ENCODE assay signal across 8 cellular contexts in the genomic region with DNA sequence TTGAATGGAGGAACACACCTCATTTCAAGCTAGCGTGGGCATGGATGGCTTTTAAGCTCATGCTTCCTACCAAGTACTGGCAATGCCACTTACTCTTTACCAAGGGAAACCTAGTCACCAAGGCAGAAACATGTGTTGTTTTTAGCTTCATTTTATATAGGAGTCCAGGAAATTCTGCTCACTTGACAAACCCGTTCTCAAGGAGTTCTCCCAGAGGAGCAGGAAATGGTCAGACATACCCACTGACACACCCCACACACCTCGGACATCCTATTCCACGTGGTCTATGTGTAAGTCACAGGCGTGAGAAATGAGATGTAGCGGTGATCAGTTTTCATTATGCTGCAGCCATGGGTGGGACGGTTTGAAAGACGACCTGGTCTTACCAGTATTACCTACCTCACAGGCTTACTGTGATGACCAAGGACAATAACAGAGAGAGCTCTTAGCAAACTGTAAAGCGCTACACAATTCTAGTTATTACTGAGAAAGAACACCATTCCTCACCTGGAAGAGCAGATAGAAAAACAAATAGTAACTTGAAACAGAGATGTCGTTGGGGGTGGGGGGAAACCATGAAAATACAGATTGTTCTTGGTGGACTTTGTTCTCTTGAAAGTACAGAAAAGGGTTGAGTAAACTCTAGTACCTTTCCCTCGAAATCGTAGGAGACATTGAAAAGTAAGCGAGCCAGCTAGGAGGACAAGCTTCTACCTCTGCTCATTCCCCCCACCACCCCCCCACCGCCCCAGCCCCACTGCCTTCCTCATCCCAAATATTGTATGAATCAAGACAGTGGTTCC. TPM values are rescaled to one million over a fixed set of nuclear protein-coding genes. Genes with fewer than 3 reads are reported as not detected.
DNase-seq lines count a peak whose midpoint lies in the region; ATAC-seq and TF ChIP-seq lines count a peak whose summit lies in the region.

No MANE protein-coding gene starts in this region.

- DNase-seq in activated T-cell treated with anti-CD3 and anti-CD28 coated beads, Interleukin-2, amount 50 U/mL, for 4 hours: no peak
- DNase-seq in activated T-cell treated with anti-CD3 and anti-CD28 coated beads for 4 hours (no peak), left colon (peak; percentile 41 to 73), tibial nerve (ENCODE audit: low spot score in 2 of 2) (no peak)
- no peak for DNase-seq in activated naive CD8-positive, alpha-beta T cell treated with anti-CD3 and anti-CD28 coated beads, Interleukin-2, amount 10 ng/mL, durations not matched to agents 7 days and 5 days
- no peak for DNase-seq in stimulated activated CD4-positive, alpha-beta T cell treated with anti-CD3 and anti-CD28 coated beads, Interleukin-2, amount 100 ng/mL, for 24 hours
- DNase-seq in stimulated activated CD4-positive, alpha-beta T cell treated with anti-CD3 and anti-CD28 coated beads, Interleukin-4, amount 100 ng/mL, for 4 hours: no peak

- no peaks in the 10 kb centered on the region for H3K9me3 Mint-ChIP-seq in activated T-cell treated with anti-CD3 and anti-CD28 coated beads, Interleukin-2, amount 50 U/mL, for 4 hours
- no peaks in the 10 kb centered on the region for H3K9me3 Mint-ChIP-seq in activated naive CD8-positive, alpha-beta T cell treated with anti-CD3 and anti-CD28 coated beads, Interleukin-2, amount 10 ng/mL, durations not matched to agents 7 days and 5 days

- WGBS in tibial nerve, 2 donors: 17 to 29% methylated on average over 14 of the region's 14 CpGs

- no peaks in the 10 kb centered on the region for H3K27me3 ChIP-seq in tibial nerve

- H3K4me1 Mint-ChIP-seq in activated T-cell treated with anti-CD3 and anti-CD28 coated beads, Interleukin-2, amount 50 U/mL, for 4 hours (ENCODE audit: low read depth): peaks cover 9% of the 10 kb centered on the region
- H3K4me1 Mint-ChIP-seq in activated naive CD8-positive, alpha-beta T cell treated with anti-CD3 and anti-CD28 coated beads, Interleukin-2, amount 10 ng/mL, durations not matched to agents 7 days and 5 days: peaks cover 11% of the 10 kb centered on the region

- no peak for ATAC-seq in activated T-cell treated with anti-CD3 and anti-CD28 coated beads, Interleukin-2, amount 50 U/mL, for 4 hours
- ATAC-seq in activated naive CD8-positive, alpha-beta T cell treated with anti-CD3 and anti-CD28 coated beads, Interleukin-2, amount 10 ng/mL, durations not matched to agents 7 days and 5 days (ENCODE audit: low read depth): no peak
- peak; percentile 51 for ATAC-seq in left colon
- no peak for ATAC-seq in GM18867 (IDR thresholded peaks at IDR 0.05; ENCODE audit: unreplicated experiment)

- POLR2A ChIA-PET in activated naive CD8-positive, alpha-beta T cell treated with anti-CD3 and anti-CD28 coated beads, Interleukin-2, amount 10 ng/mL, durations not matched to agents 7 days and 5 days (lab: Charles Lee): no interaction called here

- H3K4me3 Mint-ChIP-seq in activated T-cell treated with anti-CD3 and anti-CD28 coated beads, Interleukin-2, amount 50 U/mL, for 4 hours: peak overlapping the region; percentile 9
- peak overlapping the region; percentile 29 for H3K4me3 Mint-ChIP-seq in activated naive CD8-positive, alpha-beta T cell treated with anti-CD3 and anti-CD28 coated beads, Interleukin-2, amount 10 ng/mL, durations not matched to agents 7 days and 5 days

- intact Hi-C loops in left colon (cut with DNase I, micrococcal nuclease): no loop called here

- peak overlapping the region; percentile 61 to 96 (median 74) for H3K4me3 ChIP-seq in tibial nerve

- no peaks in the 10 kb centered on the region for H3K36me3 Mint-ChIP-seq in activated T-cell treated with anti-CD3 and anti-CD28 coated beads, Interleukin-2, amount 50 U/mL, for 4 hours (ENCODE audit: insufficient read depth)
- H3K36me3 Mint-ChIP-seq in activated naive CD8-positive, alpha-beta T cell treated with anti-CD3 and anti-CD28 coated beads, Interleukin-2, amount 10 ng/mL, durations not matched to agents 7 days and 5 days: no peaks in the 10 kb centered on the region

- no peak overlapping the region for H3K27ac Mint-ChIP-seq in activated naive CD8-positive, alpha-beta T cell treated with anti-CD3 and anti-CD28 coated beads, Interleukin-2, amount 10 ng/mL, durations not matched to agents 7 days and 5 days

- no peak for TF ChIP-seq CTCF in tibial nerve (IDR thresholded peaks at IDR 0.05)

- peaks cover 66% of the 10 kb centered on the region for H3K27me3 Mint-ChIP-seq in activated T-cell treated with anti-CD3 and anti-CD28 coated beads, Interleukin-2, amount 50 U/mL, for 4 hours (ENCODE audit: low read depth)
- peaks cover 58% of the 10 kb centered on the region for H3K27me3 Mint-ChIP-seq in activated naive CD8-positive, alpha-beta T cell treated with anti-CD3 and anti-CD28 coated beads, Interleukin-2, amount 10 ng/mL, durations not matched to agents 7 days and 5 days

- H3K9me3 ChIP-seq in tibial nerve: no peaks in the 10 kb centered on the region

- peak overlapping the region; percentile 82 to 96 (median 90) for H3K27ac ChIP-seq in tibial nerve

- peak in 1 of 2 donors; percentile 9 for TF ChIP-seq EP300 in tibial nerve (IDR thresholded peaks at IDR 0.05)

- TF ChIP-seq POLR2A in tibial nerve (IDR thresholded peaks at IDR 0.05): no peak

- H3K4me1 ChIP-seq in tibial nerve: peaks cover 0 to 34% (median 5%) of the 10 kb centered on the region in 4 donors

- no peaks in the 10 kb centered on the region for H3K36me3 ChIP-seq in tibial nerve

RNA-seq across cellular contexts. Expression of a gene that starts 1.7 kb away (rescaled TPM):
- total RNA-seq in activated T-cell treated with anti-CD3 and anti-CD28 coated beads, Interleukin-2, amount 50 U/mL, for 4 hours: 1 to 10 TPM in 1 of 3 donors, under 1 TPM in 2; 0.08 to 1.3 (median 0.29) TPM
- total RNA-seq in activated naive CD8-positive, alpha-beta T cell treated with anti-CD3 and anti-CD28 coated beads, Interleukin-2, amount 10 ng/mL, durations not matched to agents 7 days and 5 days: not detected
- total RNA-seq in left colon (10 to 100 TPM; 11.6 to 49.4 TPM), tibial nerve (10 to 100 TPM; 11.7 to 22.7 (median 13.7) TPM)

Comparison
In these comparisons a context has a peak if more than half of its experiments do, and no peak if none do; other contexts are left out.
1. DNase-seq: peak in left colon (2 of 2); none in activated T-cell treated with anti-CD3 and anti-CD28 coated beads, Interleukin-2, amount 50 U/mL, for 4 hours (single experiment), activated T-cell treated with anti-CD3 and anti-CD28 coated beads for 4 hours (single experiment), activated naive CD8-positive, alpha-beta T cell treated with anti-CD3 and anti-CD28 coated beads, Interleukin-2, amount 10 ng/mL, durations not matched to agents 7 days and 5 days (single experiment), tibial nerve (0 of 2), stimulated activated CD4-positive, alpha-beta T cell treated with anti-CD3 and anti-CD28 coated beads, Interleukin-2, amount 100 ng/mL, for 24 hours (0 of 2) and stimulated activated CD4-positive, alpha-beta T cell treated with anti-CD3 and anti-CD28 coated beads, Interleukin-4, amount 100 ng/mL, for 4 hours (0 of 2).
2. RNA of a gene that starts 1.7 kb away (total RNA-seq): 11.6 to 49.4 TPM in left colon and 11.7 to 22.7 TPM in tibial nerve; 0.08 to 1.3 TPM in activated T-cell treated with anti-CD3 and anti-CD28 coated beads, Interleukin-2, amount 50 U/mL, for 4 hours and not detected in activated naive CD8-positive, alpha-beta T cell treated with anti-CD3 and anti-CD28 coated beads, Interleukin-2, amount 10 ng/mL, durations not matched to agents 7 days and 5 days; every median in the first group is over 4 times any median in the second.